ENCODE assay signal across 8 cellular contexts in the genomic region with DNA sequence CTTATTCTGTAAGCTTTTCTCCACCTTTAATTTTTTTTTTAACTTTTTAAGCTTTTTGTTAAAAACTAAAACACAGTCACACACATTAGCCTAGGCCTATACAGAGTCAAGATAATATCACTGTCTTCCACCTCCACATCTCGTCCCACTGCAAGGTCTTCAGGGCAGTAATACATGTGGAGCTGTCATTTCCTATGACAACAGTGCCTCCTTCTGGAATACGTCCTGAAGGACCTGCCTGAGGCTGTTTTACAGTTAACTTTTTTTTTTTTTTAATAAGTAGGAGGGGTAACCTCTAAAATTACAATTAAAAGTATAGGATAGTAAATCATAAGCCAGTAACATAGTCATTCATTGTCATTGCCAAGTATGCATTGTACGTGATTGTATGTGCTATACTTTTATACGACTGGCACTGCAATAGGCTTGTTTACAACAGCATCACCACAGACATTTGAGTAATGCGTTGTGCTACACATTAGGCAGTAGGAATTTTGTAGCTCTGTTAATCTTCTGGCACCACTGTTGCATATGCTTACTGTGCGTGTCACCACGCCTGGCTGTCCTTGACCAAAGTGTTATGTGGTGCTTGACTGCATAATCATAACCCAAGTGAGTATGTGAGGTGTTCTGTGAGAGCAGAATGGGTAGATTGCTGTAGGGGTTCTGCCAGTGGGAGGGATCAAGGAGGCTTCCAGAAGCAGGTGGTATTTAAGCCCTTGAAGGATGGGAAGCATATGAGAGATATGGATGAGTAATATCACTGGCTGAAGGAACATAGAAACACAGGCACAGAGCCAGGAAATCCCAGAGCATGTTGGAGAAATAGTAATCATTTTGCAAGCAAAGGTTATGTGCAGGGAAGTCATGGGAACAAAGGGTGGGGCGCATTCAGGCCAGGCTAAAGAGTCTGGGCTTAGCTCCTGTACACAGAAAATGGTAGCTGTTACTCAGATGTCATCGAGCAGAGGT. TPM values are rescaled to one million over a fixed set of nuclear protein-coding genes. Genes with fewer than 3 reads are reported as not detected.
DNase-seq lines count a peak whose midpoint lies in the region; ATAC-seq and TF ChIP-seq lines count a peak whose summit lies in the region.

No MANE protein-coding gene starts in this region.

- H3K9me3 ChIP-seq in CD4-positive, CD25-positive, alpha-beta regulatory T cell (ENCODE audit: control insufficient read depth in 2 of 2, low read length in 2 of 2) = no peaks in the 10 kb centered on the region
- H3K9me3 ChIP-seq in HEK293 (ENCODE audit: control insufficient read depth, insufficient read depth, low read depth, low read length) (no peaks in the 10 kb centered on the region), T-helper 17 cell (ENCODE audit: control insufficient read depth, low read length, poor library complexity, severe bottlenecking) (no peaks in the 10 kb centered on the region), testis (no peaks in the 10 kb centered on the region)

- peaks cover 35% of the 10 kb centered on the region for H3K36me3 ChIP-seq in CD4-positive, CD25-positive, alpha-beta regulatory T cell (ENCODE audit: control insufficient read depth, insufficient read depth, low read length)
- H3K36me3 ChIP-seq in HEK293 (ENCODE audit: control insufficient read depth in 2 of 2, insufficient read depth in 1 of 2, low read length in 2 of 2) (peaks cover 49 to 90% of the 10 kb centered on the region in 2 experiments), testis (ENCODE audit: low read depth, missing control alignments) (no peaks in the 10 kb centered on the region)

- DNase-seq in CD4-positive, CD25-positive, alpha-beta regulatory T cell = peak in 2 of 3 donors; percentile 21 to 59
- DNase-seq in T-helper 17 cell (no peak), left cardiac atrium (peak; percentile 35), testis (peak; percentile 41)
- no peak for DNase-seq in activated T-cell treated with anti-CD3 and anti-CD28 coated beads, Interleukin-2, amount 50 U/mL, for 4 hours

- H3K4me1 Mint-ChIP-seq in CD4-positive, CD25-positive, alpha-beta regulatory T cell = peaks cover 4 to 29% (median 24%) of the 10 kb centered on the region in 4 donors
- peaks cover 31% of the 10 kb centered on the region for H3K4me1 Mint-ChIP-seq in T-helper 17 cell
- H3K4me1 Mint-ChIP-seq in activated T-cell treated with anti-CD3 and anti-CD28 coated beads, Interleukin-2, amount 50 U/mL, for 4 hours (ENCODE audit: low read depth) = peaks cover 23% of the 10 kb centered on the region

- ATAC-seq in CD4-positive, CD25-positive, alpha-beta regulatory T cell (ENCODE audit: low read depth in 2 of 2) = peak in 1 of 2 donors; percentile 43
- ATAC-seq in T-helper 17 cell (no peak), left cardiac atrium (peak; percentile 75 to 81), GM18517 (IDR thresholded peaks at IDR 0.05; ENCODE audit: unreplicated experiment) (no peak), GM19467 (IDR thresholded peaks at IDR 0.05; ENCODE audit: unreplicated experiment) (no peak)
- no peak for ATAC-seq in activated T-cell treated with anti-CD3 and anti-CD28 coated beads, Interleukin-2, amount 50 U/mL, for 4 hours

- peaks cover 44% of the 10 kb centered on the region for H3K36me3 Mint-ChIP-seq in CD4-positive, CD25-positive, alpha-beta regulatory T cell
- H3K36me3 Mint-ChIP-seq in T-helper 17 cell (ENCODE audit: low read depth) = peaks cover 22% of the 10 kb centered on the region
- peaks cover 51% of the 10 kb centered on the region for H3K36me3 Mint-ChIP-seq in activated T-cell treated with anti-CD3 and anti-CD28 coated beads, Interleukin-2, amount 50 U/mL, for 4 hours (ENCODE audit: insufficient read depth)

- WGBS in testis, 2 donors = 74 to 80% methylated on average over 9 of the region's 9 CpGs

- no peaks in the 10 kb centered on the region for H3K4me1 ChIP-seq in CD4-positive, CD25-positive, alpha-beta regulatory T cell (ENCODE audit: control insufficient read depth, insufficient read depth, low read length, poor library complexity, severe bottlenecking)
- H3K4me1 ChIP-seq in HEK293 (ENCODE audit: control insufficient read depth, insufficient read depth, low read length) (no peaks in the 10 kb centered on the region), testis (no peaks in the 10 kb centered on the region)

- H3K9me3 Mint-ChIP-seq in CD4-positive, CD25-positive, alpha-beta regulatory T cell = no peaks in the 10 kb centered on the region
- no peaks in the 10 kb centered on the region for H3K9me3 Mint-ChIP-seq in activated T-cell treated with anti-CD3 and anti-CD28 coated beads, Interleukin-2, amount 50 U/mL, for 4 hours

- H3K27ac Mint-ChIP-seq in CD4-positive, CD25-positive, alpha-beta regulatory T cell = peak overlapping the region in 1 of 3 donors; percentile 23
- H3K27ac Mint-ChIP-seq in T-helper 17 cell = peak overlapping the region; percentile 49

- TF ChIP-seq CTCF in HEK293 (tag by site-specific recombination; IDR thresholded peaks at IDR 0.05) = no peak
- TF ChIP-seq CTCF in testis (IDR thresholded peaks at IDR 0.05) = no peak

- H3K4me3 ChIP-seq in CD4-positive, CD25-positive, alpha-beta regulatory T cell (ENCODE audit: low read depth, low read length) = no peak overlapping the region
- H3K4me3 ChIP-seq in HEK293 (ENCODE audit: low read depth, low read length) (no peak overlapping the region), testis (no peak overlapping the region)

- intact Hi-C loops in left cardiac atrium (cut with DNase I) = loop anchor here in 1 of 2 donors (10.0 kb wide), 1 partner anchor 107 kb away; no protein-coding TSS in a partner anchor
- intact Hi-C loops in testis (cut with DNase I; ENCODE audit: low total_unique reads) = no loop called here

- H3K27ac ChIP-seq in CD4-positive, CD25-positive, alpha-beta regulatory T cell (ENCODE audit: insufficient read depth, low read length, poor library complexity, severe bottlenecking) = no peak overlapping the region
- H3K27ac ChIP-seq in HEK293 (ENCODE audit: extremely low read depth, low read depth, low read length) (no peak overlapping the region), testis (no peak overlapping the region)

- H3K27me3 Mint-ChIP-seq in CD4-positive, CD25-positive, alpha-beta regulatory T cell = no peaks in the 10 kb centered on the region
- H3K27me3 Mint-ChIP-seq in T-helper 17 cell = no peaks in the 10 kb centered on the region
- no peaks in the 10 kb centered on the region for H3K27me3 Mint-ChIP-seq in activated T-cell treated with anti-CD3 and anti-CD28 coated beads, Interleukin-2, amount 50 U/mL, for 4 hours (ENCODE audit: low read depth)

- no peaks in the 10 kb centered on the region for H3K27me3 ChIP-seq in CD4-positive, CD25-positive, alpha-beta regulatory T cell (ENCODE audit: control insufficient read depth, insufficient read depth, low read length)
- no peaks in the 10 kb centered on the region for H3K27me3 ChIP-seq in testis

- no peak for TF ChIP-seq POLR2A in testis (IDR thresholded peaks at IDR 0.05)

- CTCF ChIA-PET in HEK293 (lab: Yijun Ruan, JAX) = interaction anchor here (0.5 to 4.9 kb wide), 41 partner anchors 8 to 1128 kb away, joined by 3 to 51 read pairs (median 4); partner anchors contain the start of genes FBXO22 and UBE2Q2

- POLR2A ChIA-PET in HEK293 (lab: Yijun Ruan, JAX) = interaction anchor here (0.5 to 1.3 kb wide), 3 partner anchors 18 to 194 kb away, joined by 4 to 5 read pairs (median 5); no protein-coding TSS in a partner anchor

- H3K4me3 Mint-ChIP-seq in CD4-positive, CD25-positive, alpha-beta regulatory T cell = no peak overlapping the region
- no peak overlapping the region for H3K4me3 Mint-ChIP-seq in T-helper 17 cell
- no peak overlapping the region for H3K4me3 Mint-ChIP-seq in activated T-cell treated with anti-CD3 and anti-CD28 coated beads, Interleukin-2, amount 50 U/mL, for 4 hours

TF ChIP-seq in HEK293, 187 proteins besides CTCF, POLR2A, EP300 and RAD21 (continues in another document):
- TF ChIP-seq ZFHX2 (tag by site-specific recombination; conservative IDR thresholded peaks at IDR 0.05) (peak; percentile 34), ZNF280C (tag by site-specific recombination; IDR thresholded peaks at IDR 0.05) (no peak), ZNF433 (tag by site-specific recombination; IDR thresholded peaks at IDR 0.05; ENCODE audit: low read depth) (no peak), ZNF747 (tag by site-specific recombination; IDR thresholded peaks at IDR 0.05) (no peak), ZNF529 (tag by site-specific recombination; IDR thresholded peaks at IDR 0.05; ENCODE audit: insufficient replicate concordance) (no peak), ZNF654 (tag by site-specific recombination; IDR thresholded peaks at IDR 0.05; ENCODE audit: low read depth) (peak; percentile 54), ZNF610 (tag by site-specific recombination; IDR thresholded peaks at IDR 0.05; ENCODE audit: borderline replicate concordance) (no peak), EGR2 (tag by site-specific recombination; IDR thresholded peaks at IDR 0.05; ENCODE audit: low read depth) (0 out of 2 replicates have a peak, but pooled peaks have one; percentile 35), ZBTB21 (tag by site-specific recombination; IDR thresholded peaks at IDR 0.05) (no peak)

RNA-seq across cellular contexts. Expression of gene FBXO22, which starts 18.3 kb away (rescaled TPM):
- 11.3 TPM for total RNA-seq in CD4-positive, CD25-positive, alpha-beta regulatory T cell
- polyA plus RNA-seq in CD4-positive, CD25-positive, alpha-beta regulatory T cell = 10 to 100 TPM; 19.5 to 27.3 (median 20.5) TPM
- total RNA-seq in T-helper 17 cell = 1 to 10 TPM; 7.1 to 9.0 TPM
- total RNA-seq in left cardiac atrium = 10 to 100 TPM; 16.6 to 17.3 TPM
- total RNA-seq in testis = 10 to 100 TPM; 16.8 to 23.2 TPM
- 25.7 TPM for polyA plus RNA-seq in testis (ENCODE audit: insufficient read depth, low read depth, low replicate concordance)
- 10 to 100 TPM; 30.1 to 36.2 (median 35.7) TPM for total RNA-seq in activated T-cell treated with anti-CD3 and anti-CD28 coated beads, Interleukin-2, amount 50 U/mL, for 4 hours

Comparison
In these comparisons a context has a peak if more than half of its experiments do, and no peak if none do; other contexts are left out.
1. ATAC-seq: peak in left cardiac atrium (2 of 2); none in T-helper 17 cell (single experiment), GM18517 (single experiment), GM19467 (single experiment) and activated T-cell treated with anti-CD3 and anti-CD28 coated beads, Interleukin-2, amount 50 U/mL, for 4 hours (0 of 2).
2. DNase-seq: peak in CD4-positive, CD25-positive, alpha-beta regulatory T cell (2 of 3), left cardiac atrium (single experiment) and testis (single experiment); none in T-helper 17 cell (0 of 3) and activated T-cell treated with anti-CD3 and anti-CD28 coated beads, Interleukin-2, amount 50 U/mL, for 4 hours (single experiment).